Comparison of ENCODE assay signal across 9 cellular contexts in the genomic region with DNA sequence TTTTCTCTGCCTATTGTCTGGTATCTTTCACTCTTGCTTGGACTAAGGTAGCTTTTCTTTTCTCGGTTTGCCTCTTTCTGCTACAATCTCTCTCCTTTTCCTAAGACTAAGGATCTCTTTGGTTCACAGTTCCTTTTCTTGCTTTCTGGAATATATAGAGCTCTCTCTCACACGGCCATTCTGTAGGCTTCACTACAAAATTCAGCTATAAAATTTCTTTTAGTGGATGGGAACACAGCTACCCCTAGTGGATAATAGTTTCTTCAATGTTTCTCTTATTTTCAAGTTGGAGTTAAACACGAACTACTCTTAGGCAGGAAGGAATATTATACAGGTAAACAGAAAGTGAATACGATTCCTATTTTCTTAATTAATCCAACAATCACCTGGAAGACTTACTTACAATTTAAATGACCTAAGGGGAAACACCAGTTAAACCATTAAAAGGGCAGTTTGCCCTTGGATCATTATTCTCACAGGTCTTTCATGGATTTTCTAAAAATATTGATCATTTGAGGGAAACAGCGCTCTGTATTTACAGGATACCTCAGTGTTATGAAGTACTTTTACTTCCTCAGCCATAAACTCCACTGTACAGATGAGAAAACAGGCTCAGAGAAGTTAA.
DNase-seq lines count a peak whose midpoint lies in the region; ATAC-seq, FAIRE-seq and TF ChIP-seq lines count a peak whose summit lies in the region.
"Had no signal": no experiment of that assay in that cellular context is flagged by ENCODE, and none has a peak within 500 bp of the region (broad histone marks: within the 10 kb centered on the region; RNA-seq: fewer than 3 reads in every experiment).

No MANE protein-coding gene starts in this region.

- no peak overlapping the region for H3K4me3 Mint-ChIP-seq in activated CD4-positive, alpha-beta memory T cell treated with anti-CD3 and anti-CD28 coated beads, Interleukin-2, amount 10 ng/mL, durations not matched to agents 7 days and 5 days

- H3K27ac Mint-ChIP-seq in activated CD4-positive, alpha-beta memory T cell treated with anti-CD3 and anti-CD28 coated beads, Interleukin-2, amount 10 ng/mL, durations not matched to agents 7 days and 5 days, result no peak overlapping the region

- H3K27me3 Mint-ChIP-seq in activated CD4-positive, alpha-beta memory T cell treated with anti-CD3 and anti-CD28 coated beads, Interleukin-2, amount 10 ng/mL, durations not matched to agents 7 days and 5 days, result peaks cover 9% of the 10 kb centered on the region

- DNase-seq in GM12892 (ENCODE audit: insufficient read length) (no peak), NCI-H2227 (lab: John Stamatoyannopoulos, UW; ENCODE audit: unreplicated experiment) (peak; percentile 45), dedifferentiated amniotic fluid mesenchymal stem cell (ENCODE audit: extremely low spot score) (peak; percentile 23), pons (ENCODE audit: low spot score) (peak; percentile 61), NCI-H1092 (lab: John Stamatoyannopoulos, UW) (no peak)
- no peak for DNase-seq in activated CD4-positive, alpha-beta memory T cell treated with anti-CD3 and anti-CD28 coated beads, Interleukin-2, amount 10 ng/mL, durations not matched to agents 7 days and 5 days
- DNase-seq: left cardiac atrium had no signal

- no peaks in the 10 kb centered on the region for H3K4me1 Mint-ChIP-seq in activated CD4-positive, alpha-beta memory T cell treated with anti-CD3 and anti-CD28 coated beads, Interleukin-2, amount 10 ng/mL, durations not matched to agents 7 days and 5 days

- H3K36me3 Mint-ChIP-seq in activated CD4-positive, alpha-beta memory T cell treated with anti-CD3 and anti-CD28 coated beads, Interleukin-2, amount 10 ng/mL, durations not matched to agents 7 days and 5 days (ENCODE audit: low read depth), result no peaks in the 10 kb centered on the region

- POLR2A ChIA-PET in activated CD4-positive, alpha-beta memory T cell treated with anti-CD3 and anti-CD28 coated beads, Interleukin-2, amount 10 ng/mL, durations not matched to agents 7 days and 5 days (lab: Charles Lee), result no interaction called here

- ATAC-seq in GM21360 (IDR thresholded peaks at IDR 0.05; ENCODE audit: unreplicated experiment), result no peak
- ATAC-seq in HG03025 (IDR thresholded peaks at IDR 0.05; ENCODE audit: low FRiP score, unreplicated experiment), result no peak

- CTCF ChIA-PET in activated CD4-positive, alpha-beta memory T cell treated with anti-CD3 and anti-CD28 coated beads, Interleukin-2, amount 10 ng/mL, durations not matched to agents 7 days and 5 days (lab: Charles Lee), result interaction anchor here (0.7 to 2.1 kb wide), 6 partner anchors 9 to 273 kb away, joined by 3 to 5 read pairs (median 4); no protein-coding TSS in a partner anchor

- no peak for TF ChIP-seq POLR2A in GM12892 (IDR thresholded peaks at IDR 0.05; ENCODE audit: low read depth, low read length)

- no peaks in the 10 kb centered on the region for H3K9me3 Mint-ChIP-seq in activated CD4-positive, alpha-beta memory T cell treated with anti-CD3 and anti-CD28 coated beads, Interleukin-2, amount 10 ng/mL, durations not matched to agents 7 days and 5 days

- FAIRE-seq in GM12892 (lab: Jason Lieb, UNC), result peak; percentile 50

Comparison
In these comparisons a context has a peak if more than half of its experiments do, and no peak if none do; other contexts are left out.
1. DNase-seq: peak in NCI-H2227 (single experiment), dedifferentiated amniotic fluid mesenchymal stem cell (single experiment) and pons (single experiment); none in GM12892 (single experiment), activated CD4-positive, alpha-beta memory T cell treated with anti-CD3 and anti-CD28 coated beads, Interleukin-2, amount 10 ng/mL, durations not matched to agents 7 days and 5 days (single experiment) and NCI-H1092 (single experiment).